ENCODE assay signal across 16 cellular contexts in the genomic region with DNA sequence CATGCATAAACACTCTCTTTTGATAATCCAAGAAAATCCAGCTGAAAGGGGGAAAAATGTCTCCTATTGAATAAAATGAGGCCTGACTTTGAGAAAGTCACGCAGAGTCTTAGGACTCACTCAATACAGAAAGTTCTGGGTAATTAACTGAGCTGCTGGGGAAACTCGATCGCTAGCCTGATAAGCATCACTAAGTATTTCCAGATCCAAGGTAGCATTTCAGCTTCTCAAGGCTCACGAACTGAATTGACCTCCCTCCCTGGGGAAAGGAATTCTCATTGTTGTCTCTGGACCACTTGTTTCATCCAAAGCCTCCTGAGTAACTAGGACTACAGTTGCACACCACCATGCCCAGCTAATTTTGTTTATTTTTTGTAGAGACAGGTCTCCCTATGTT. TPM values are rescaled to one million over a fixed set of nuclear protein-coding genes. Genes with fewer than 3 reads are reported as not detected.
DNase-seq lines count a peak whose midpoint lies in the region; ATAC-seq and TF ChIP-seq lines count a peak whose summit lies in the region.
"Had no signal": no experiment of that assay in that cellular context is flagged by ENCODE, and none has a peak within 500 bp of the region (broad histone marks: within the 10 kb centered on the region; RNA-seq: fewer than 3 reads in every experiment).

No MANE protein-coding gene starts in this region.

- BruUV-seq in A673 (replicated peaks; lab: Mats Ljungman, UMichigan) (no TSS peak), MCF 10A (replicated peaks; lab: Mats Ljungman, UMichigan) (no TSS peak)

- in situ Hi-C loops in GM23248 (cut with MboI): no loop called here

- H3K9me2 ChIP-seq in GM23248 (ENCODE audit: insufficient read depth) (no peaks in the 10 kb centered on the region), SK-N-SH (no peaks in the 10 kb centered on the region)

- WGBS in GM23248 (ENCODE audit: low coverage in 1 of 2, low lambda C conversion rate in 2 of 2, missing lambda C conversion rate in 2 of 2), 2 experiments: 47 to 55% methylated on average over 4 of the region's 4 CpGs
- 38% methylated on average over 4 of the region's 4 CpGs for WGBS in SK-N-SH (ENCODE audit: low lambda C conversion rate)

- TF ChIP-seq CTCF in A673 (conservative IDR thresholded peaks at IDR 0.05; ENCODE audit: low read depth, low read length): no peak
- TF ChIP-seq CTCF in SK-N-SH (IDR thresholded peaks at IDR 0.05): no peak
- no peak for TF ChIP-seq CTCF in MCF 10A (IDR thresholded peaks at IDR 0.05; ENCODE audit: unreplicated experiment)
- TF ChIP-seq CTCF in tibial artery (IDR thresholded peaks at IDR 0.05): no peak

- no peak overlapping the region for H3K27ac ChIP-seq in A673 (ENCODE audit: low read depth, low read length, poor library complexity, severe bottlenecking)
- H3K27ac ChIP-seq in GM23248: peak overlapping the region; percentile 47; the same call in 1 of the 2 replicates
- H3K27ac ChIP-seq in SK-N-SH (ENCODE audit: low read depth in 2 of 2, low read length in 1 of 2): peak overlapping the region in 1 of 2 experiments; percentile 25; a peak in 1 of 4 replicates
- no peak overlapping the region for H3K27ac ChIP-seq in tibial artery
- H3K27ac ChIP-seq: A549 had no signal

- H3K4me3 ChIP-seq in A673 (ENCODE audit: low read depth, low read length, poor library complexity, severe bottlenecking): no peak overlapping the region
- no peak overlapping the region for H3K4me3 ChIP-seq in GM23248
- no peak overlapping the region for H3K4me3 ChIP-seq in SK-N-SH (ENCODE audit: low read depth in 2 of 2, low read length in 1 of 2)
- no peak overlapping the region for H3K4me3 ChIP-seq in tibial artery
- H3K4me3 ChIP-seq: A549 had no signal

- no peaks in the 10 kb centered on the region for H3K4me1 ChIP-seq in A673 (ENCODE audit: insufficient read depth, low read length, poor library complexity, severe bottlenecking)
- peaks cover 13% of the 10 kb centered on the region for H3K4me1 ChIP-seq in GM23248 (ENCODE audit: insufficient read depth)
- H3K4me1 ChIP-seq in SK-N-SH (ENCODE audit: control insufficient read depth in 1 of 2, insufficient read depth in 2 of 2, low read depth in 1 of 2, low read length in 1 of 2): peaks cover 2 to 13% of the 10 kb centered on the region in 2 experiments; a peak in 3 of 4 replicates
- no peaks in the 10 kb centered on the region for H3K4me1 ChIP-seq in tibial artery
- H3K4me1 ChIP-seq: A549 had no signal

- H3K36me3 Mint-ChIP-seq in activated CD8-positive, alpha-beta memory T cell treated with anti-CD3 and anti-CD28 coated beads, Interleukin-2, amount 10 ng/mL, durations not matched to agents 7 days and 5 days: no peaks in the 10 kb centered on the region
- H3K36me3 Mint-ChIP-seq in activated T-cell treated with anti-CD3 and anti-CD28 coated beads, Interleukin-2, amount 50 U/mL, for 24 hours (ENCODE audit: low read depth): no peaks in the 10 kb centered on the region
- no peaks in the 10 kb centered on the region for H3K36me3 Mint-ChIP-seq in MCF 10A (ENCODE audit: insufficient read depth, unreplicated experiment)
- H3K36me3 Mint-ChIP-seq: CD4-positive, alpha-beta memory T cell had no signal

- H3K4me2 ChIP-seq in GM23248 (ENCODE audit: unreplicated experiment) (peak overlapping the region; percentile 19), SK-N-SH (peak overlapping the region; percentile 32; the same call in 1 of the 2 replicates)
- H3K4me2 ChIP-seq: A549 had no signal

- peaks cover 12% of the 10 kb centered on the region for H3K4me1 Mint-ChIP-seq in activated CD8-positive, alpha-beta memory T cell treated with anti-CD3 and anti-CD28 coated beads, Interleukin-2, amount 10 ng/mL, durations not matched to agents 7 days and 5 days
- no peaks in the 10 kb centered on the region for H3K4me1 Mint-ChIP-seq in activated T-cell treated with anti-CD3 and anti-CD28 coated beads, Interleukin-2, amount 50 U/mL, for 24 hours (ENCODE audit: low read depth)
- peaks cover 10% of the 10 kb centered on the region for H3K4me1 Mint-ChIP-seq in MCF 10A (ENCODE audit: insufficient read depth, unreplicated experiment)
- H3K4me1 Mint-ChIP-seq: CD4-positive, alpha-beta memory T cell had no signal

- no peak overlapping the region for H3K9ac ChIP-seq in GM23248
- no peak overlapping the region for H3K9ac ChIP-seq in SK-N-SH

- H3K36me3 ChIP-seq in A673 (ENCODE audit: insufficient read depth, low read length, poor library complexity, severe bottlenecking) (no peaks in the 10 kb centered on the region), GM23248 (ENCODE audit: low read depth) (no peaks in the 10 kb centered on the region), SK-N-SH (replicated peaks in 1 of 2; ENCODE audit: control insufficient read depth in 1 of 2, insufficient read depth in 2 of 2, low read length in 1 of 2) (no peaks in the 10 kb centered on the region), tibial artery (no peaks in the 10 kb centered on the region)

- CTCF ChIA-PET in A673 (lab: Charles Lee): no interaction called here
- CTCF ChIA-PET in SK-N-SH (lab: Yijun Ruan, JAX): interaction anchor here (1.7 kb wide), 1 partner anchor 10 kb away, joined by 3 read pairs; no protein-coding TSS in a partner anchor
- CTCF ChIA-PET in activated CD8-positive, alpha-beta memory T cell treated with anti-CD3 and anti-CD28 coated beads, Interleukin-2, amount 10 ng/mL, durations not matched to agents 7 days and 5 days (lab: Charles Lee): no interaction called here
- CTCF ChIA-PET in MCF 10A (lab: Yijun Ruan, JAX): no interaction called here

- peaks cover 18% of the 10 kb centered on the region for H3F3A ChIP-seq in GM23248 (ENCODE audit: insufficient read depth)
- peaks cover 6% of the 10 kb centered on the region for H3F3A ChIP-seq in SK-N-SH (replicated peaks; ENCODE audit: insufficient read depth)

- H4K20me1 ChIP-seq in GM23248 (ENCODE audit: insufficient read depth): no peaks in the 10 kb centered on the region
- H4K20me1 ChIP-seq in SK-N-SH (ENCODE audit: insufficient read depth): no peaks in the 10 kb centered on the region

- H3K27me3 ChIP-seq in A673 (replicated peaks; ENCODE audit: insufficient read depth, low read depth, low read length, poor library complexity) (no peaks in the 10 kb centered on the region), GM23248 (replicated peaks; ENCODE audit: insufficient read depth) (no peaks in the 10 kb centered on the region), SK-N-SH (ENCODE audit: insufficient read depth) (no peaks in the 10 kb centered on the region), tibial artery (peaks cover 0 to 6% of the 10 kb centered on the region in 2 donors)

- H3K9me3 ChIP-seq in A673 (ENCODE audit: low read depth, low read length, poor library complexity, severe bottlenecking): no peaks in the 10 kb centered on the region
- H3K9me3 ChIP-seq in GM23248 (ENCODE audit: low read depth): no peaks in the 10 kb centered on the region
- H3K9me3 ChIP-seq in SK-N-SH: no peaks in the 10 kb centered on the region
- H3K9me3 ChIP-seq in tibial artery: no peaks in the 10 kb centered on the region
- H3K9me3 ChIP-seq: A549 had no signal

- intact Hi-C loops in A673 (cut with micrococcal nuclease; ENCODE audit: unreplicated experiment): no loop called here
- intact Hi-C loops in MCF 10A (cut with micrococcal nuclease): no loop called here
- intact Hi-C loops in tibial artery (cut with DNase I; ENCODE audit: low total_unique reads): no loop called here

- no peak overlapping the region for H3K27ac Mint-ChIP-seq in activated CD8-positive, alpha-beta memory T cell treated with anti-CD3 and anti-CD28 coated beads, Interleukin-2, amount 10 ng/mL, durations not matched to agents 7 days and 5 days
- H3K27ac Mint-ChIP-seq in activated T-cell treated with anti-CD3 and anti-CD28 coated beads, Interleukin-2, amount 50 U/mL, for 24 hours: no peak overlapping the region
- no peak overlapping the region for H3K27ac Mint-ChIP-seq in MCF 10A (ENCODE audit: low read depth, unreplicated experiment)

- no peak overlapping the region for H3K4me3 Mint-ChIP-seq in activated CD8-positive, alpha-beta memory T cell treated with anti-CD3 and anti-CD28 coated beads, Interleukin-2, amount 10 ng/mL, durations not matched to agents 7 days and 5 days
- no peak overlapping the region for H3K4me3 Mint-ChIP-seq in activated T-cell treated with anti-CD3 and anti-CD28 coated beads, Interleukin-2, amount 50 U/mL, for 24 hours
- H3K4me3 Mint-ChIP-seq in MCF 10A (ENCODE audit: unreplicated experiment): no peak overlapping the region
- H3K4me3 Mint-ChIP-seq: CD4-positive, alpha-beta memory T cell had no signal

- DNase-seq in A673 (ENCODE audit: low spot score) (peak; percentile 5), GM23248 (peak; percentile 9), SK-N-SH (peak; percentile 36), left kidney (ENCODE audit: low read depth, low spot score) (peak; percentile 84), MCF 10A (ENCODE audit: unreplicated experiment) (no peak), tibial artery (no peak)
- no peak for DNase-seq in activated CD8-positive, alpha-beta memory T cell treated with anti-CD3 and anti-CD28 coated beads, Interleukin-2, amount 10 ng/mL, durations not matched to agents 7 days and 5 days
- DNase-seq in activated T-cell treated with anti-CD3 and anti-CD28 coated beads, Interleukin-2, amount 50 U/mL, for 24 hours: no peak
- DNase-seq: AML-193; CD4-positive, alpha-beta memory T cell; HCEC 1CT; NCI-H146; NCI-H2081 treated with DMSO at 0.1 percent for 48 hours; NCI-H69; PC-3 had no signal

- POLR2A ChIA-PET in A673 (lab: Charles Lee; ENCODE audit: low non-redundant PET) (no interaction called here), SK-N-SH (lab: Yijun Ruan, JAX) (no interaction called here), MCF 10A (lab: Yijun Ruan, JAX) (interaction anchor here (1.0 to 3.0 kb wide), 2 partner anchors 14 to 34 kb away, joined by 3 to 19 read pairs; a partner anchor contains a TSS)

- H3K79me2 ChIP-seq in GM23248 (ENCODE audit: insufficient read depth) (no peaks in the 10 kb centered on the region), SK-N-SH (ENCODE audit: insufficient read depth) (no peaks in the 10 kb centered on the region)

- TF ChIP-seq EP300 in SK-N-SH (IDR thresholded peaks at IDR 0.05; ENCODE audit: borderline replicate concordance in 1 of 2, low read depth in 1 of 2, low read length in 1 of 2): no peak

- H3K9me3 Mint-ChIP-seq in activated CD8-positive, alpha-beta memory T cell treated with anti-CD3 and anti-CD28 coated beads, Interleukin-2, amount 10 ng/mL, durations not matched to agents 7 days and 5 days (ENCODE audit: low read depth): no peaks in the 10 kb centered on the region
- H3K9me3 Mint-ChIP-seq in activated T-cell treated with anti-CD3 and anti-CD28 coated beads, Interleukin-2, amount 50 U/mL, for 24 hours: no peaks in the 10 kb centered on the region
- no peaks in the 10 kb centered on the region for H3K9me3 Mint-ChIP-seq in MCF 10A (ENCODE audit: unreplicated experiment)
- H3K9me3 Mint-ChIP-seq: CD4-positive, alpha-beta memory T cell had no signal

- no peak for ATAC-seq in activated CD8-positive, alpha-beta memory T cell treated with anti-CD3 and anti-CD28 coated beads, Interleukin-2, amount 10 ng/mL, durations not matched to agents 7 days and 5 days
- ATAC-seq: PC-3 had no signal

- peaks cover 24% of the 10 kb centered on the region for H3K27me3 Mint-ChIP-seq in activated CD8-positive, alpha-beta memory T cell treated with anti-CD3 and anti-CD28 coated beads, Interleukin-2, amount 10 ng/mL, durations not matched to agents 7 days and 5 days
- H3K27me3 Mint-ChIP-seq in activated T-cell treated with anti-CD3 and anti-CD28 coated beads, Interleukin-2, amount 50 U/mL, for 24 hours: peaks cover 11% of the 10 kb centered on the region
- no peaks in the 10 kb centered on the region for H3K27me3 Mint-ChIP-seq in MCF 10A (ENCODE audit: insufficient read depth, unreplicated experiment)

- H2AFZ ChIP-seq in GM23248 (no peak overlapping the region), SK-N-SH (ENCODE audit: low read depth) (no peak overlapping the region)

- TF ChIP-seq RAD21 in SK-N-SH (IDR thresholded peaks at IDR 0.05; ENCODE audit: low read length): no peak

RNA-seq across cellular contexts. Expression of a gene that starts 13.8 kb away (rescaled TPM):
- total RNA-seq in A673 (2021) (142 and 145 TPM in 2 replicates), MCF 10A (2022) (85.9 and 95.6 TPM in 2 replicates)
- total RNA-seq in GM23248 (2014; rRNA removed; shearing (Covaris generic)): 144 and 162 TPM in 2 replicates
- polyA plus RNA-seq in GM23248 (2016; fragmentation: Nextera tagmentation; extraction: Ambion mirVana) (128 TPM in 2 replicates), SK-N-SH (2012; rRNA removed) (110 and 158 TPM in 2 replicates)
- polyA plus RNA-seq in SK-N-SH (2012; cell fraction: cytosol; rRNA removed): 78.2 and 95.2 TPM in 2 replicates
- polyA plus RNA-seq in SK-N-SH (2012; cell fraction: nucleus; rRNA removed): 388 and 449 TPM in 2 replicates
- total RNA-seq in activated CD8-positive, alpha-beta memory T cell treated with anti-CD3 and anti-CD28 coated beads, Interleukin-2, amount 10 ng/mL, durations not matched to agents 7 days and 5 days: 100 to 1,000 TPM; 138 to 157 TPM

RNA-seq across cellular contexts. Expression of a gene that starts 33.9 kb away (rescaled TPM):
- total RNA-seq in A673 (2021) (54.6 and 60.6 TPM in 2 replicates), MCF 10A (2022) (40.5 and 40.9 TPM in 2 replicates)
- total RNA-seq in GM23248 (2014; rRNA removed; shearing (Covaris generic)): 42.8 and 47.2 TPM in 2 replicates
- polyA plus RNA-seq in GM23248 (2016; fragmentation: Nextera tagmentation; extraction: Ambion mirVana) (42.8 and 48.2 TPM in 2 replicates), SK-N-SH (2012; rRNA removed) (28.7 and 29.4 TPM in 2 replicates)
- polyA plus RNA-seq in SK-N-SH (2012; cell fraction: cytosol; rRNA removed): 26.7 and 29.0 TPM in 2 replicates
- polyA plus RNA-seq in SK-N-SH (2012; cell fraction: nucleus; rRNA removed): 55.4 and 56.0 TPM in 2 replicates
- 100 to 1,000 TPM in 1 of 2 experiments, 10 to 100 TPM in 1; 96.1 to 102 TPM for total RNA-seq in activated CD8-positive, alpha-beta memory T cell treated with anti-CD3 and anti-CD28 coated beads, Interleukin-2, amount 10 ng/mL, durations not matched to agents 7 days and 5 days

Comparison
In these comparisons a context has a peak if more than half of its experiments do, and no peak if none do; other contexts are left out.
1. DNase-seq: peak in A673 (single experiment), GM23248 (single experiment), SK-N-SH (single experiment) and left kidney (single experiment); none in activated CD8-positive, alpha-beta memory T cell treated with anti-CD3 and anti-CD28 coated beads, Interleukin-2, amount 10 ng/mL, durations not matched to agents 7 days and 5 days (single experiment), activated T-cell treated with anti-CD3 and anti-CD28 coated beads, Interleukin-2, amount 50 U/mL, for 24 hours (single experiment), MCF 10A (single experiment) and tibial artery (0 of 2).